Comparison of ENCODE assay signal across 8 cellular contexts in the genomic region with DNA sequence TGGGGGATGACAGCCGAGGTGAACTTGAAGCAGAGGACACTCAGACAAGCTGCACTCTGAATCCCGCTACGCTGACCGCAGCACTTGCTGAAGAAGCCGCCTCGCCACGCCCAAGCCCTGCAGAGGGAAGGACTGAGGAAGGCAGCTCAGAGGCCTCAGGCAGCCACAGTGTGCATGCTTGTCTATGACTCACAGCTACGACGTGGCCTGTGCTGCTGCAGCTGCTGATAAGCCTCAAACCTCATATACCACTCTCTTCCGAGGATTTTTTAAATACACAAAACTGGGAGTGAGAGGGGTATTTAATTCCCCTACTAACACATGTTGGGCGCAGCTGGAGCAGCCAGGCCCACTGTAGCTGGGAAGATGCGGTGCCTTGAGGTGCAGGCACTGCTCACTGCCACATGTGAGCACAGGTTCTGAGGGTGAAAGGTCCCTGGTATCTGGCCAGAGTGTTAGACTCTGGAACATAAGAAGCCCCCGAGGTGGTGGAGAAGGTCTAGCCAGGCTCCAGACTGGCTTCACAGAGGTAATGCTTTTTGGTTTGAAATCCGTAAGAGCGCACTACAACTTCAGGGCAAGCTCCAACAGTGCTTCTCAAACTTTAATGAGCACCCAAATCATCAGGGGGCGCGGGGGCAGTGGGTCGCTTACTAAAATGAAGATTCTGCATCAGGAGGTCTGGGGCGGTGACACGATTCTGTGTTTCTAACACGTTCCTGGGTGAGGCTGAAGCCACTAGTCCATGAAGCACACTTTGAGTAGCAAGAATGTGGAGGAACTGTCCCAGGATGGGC.
DNase-seq lines count a peak whose midpoint lies in the region; ATAC-seq and TF ChIP-seq lines count a peak whose summit lies in the region.

No MANE protein-coding gene starts in this region.

- no peak overlapping the region for H3K27ac ChIP-seq in left ventricle myocardium inferior (replicated peaks)

- no peaks in the 10 kb centered on the region for H3K27me3 ChIP-seq in left ventricle myocardium inferior (ENCODE audit: low read depth)

- peaks cover 5% of the 10 kb centered on the region for H3K9me3 ChIP-seq in left ventricle myocardium inferior (replicated peaks)

- no peak for TF ChIP-seq CTCF in left ventricle myocardium inferior (IDR thresholded peaks at IDR 0.05; ENCODE audit: borderline replicate concordance)

- intact Hi-C loops in left ventricle myocardium inferior (cut with micrococcal nuclease): no loop called here

- H3K4me1 ChIP-seq in left ventricle myocardium inferior: peaks cover 31% of the 10 kb centered on the region

- no peaks in the 10 kb centered on the region for H3K36me3 ChIP-seq in left ventricle myocardium inferior

- DNase-seq in HCEC 1CT (peak; percentile 97), SIG-M5 (lab: John Stamatoyannopoulos, UW) (peak; percentile 39), left ventricle myocardium inferior (peak; percentile 45), NCI-H187 treated with DMSO at 0.1 percent for 48 hours (lab: John Stamatoyannopoulos, UW) (no peak), NCI-H510A treated with DMSO at 0.1 percent for 48 hours (lab: John Stamatoyannopoulos, UW) (no peak)
- peak; percentile 74 for DNase-seq in activated naive CD4-positive, alpha-beta T cell treated with Interleukin-2 at 50 U/mL for 16 hours
- peak; percentile 83 for DNase-seq in stimulated activated CD4-positive, alpha-beta T cell treated with anti-CD3 and anti-CD28 coated beads, Interleukin-15, amount 100 ng/mL, for 24 hours

- no peak overlapping the region for H3K4me3 ChIP-seq in left ventricle myocardium inferior

- ATAC-seq in HG02970 (IDR thresholded peaks at IDR 0.05; ENCODE audit: low FRiP score, unreplicated experiment): no peak

Comparison
In these comparisons a context has a peak if more than half of its experiments do, and no peak if none do; other contexts are left out.
1. DNase-seq: peak in HCEC 1CT (single experiment), SIG-M5 (single experiment), activated naive CD4-positive, alpha-beta T cell treated with Interleukin-2 at 50 U/mL for 16 hours (single experiment), left ventricle myocardium inferior (single experiment) and stimulated activated CD4-positive, alpha-beta T cell treated with anti-CD3 and anti-CD28 coated beads, Interleukin-15, amount 100 ng/mL, for 24 hours (single experiment); none in NCI-H187 treated with DMSO at 0.1 percent for 48 hours (single experiment) and NCI-H510A treated with DMSO at 0.1 percent for 48 hours (single experiment).